1 cellular context compared by ENCODE assay signal in genomic region chr10:119207367-119207668, GRCh38.
TF ChIP-seq lines count a peak whose summit lies in the region.

GRK5 (plus strand) TSS chr10:119207571; CDS start chr10:119207918, 347 bp downstream.

TF ChIP-seq in K562, 482 proteins besides CTCF, POLR2A, EP300 and RAD21 (continued from another document and continues in another):
- TF ChIP-seq DEAF1 (CRISPR knock-in tag; IDR thresholded peaks at IDR 0.05) (no peak), LCOR (CRISPR knock-in tag; IDR thresholded peaks at IDR 0.05) (no peak), ELK1 (CRISPR knock-in tag; IDR thresholded peaks at IDR 0.05) (no peak), ZZZ3 (IDR thresholded peaks at IDR 0.05) (no peak), CGGBP1 (CRISPR knock-in tag; IDR thresholded peaks at IDR 0.05) (no peak), ZBTB12 (CRISPR knock-in tag; IDR thresholded peaks at IDR 0.05) (no peak), POLR2G (IDR thresholded peaks at IDR 0.05; ENCODE audit: low read depth, low read length) (peak; percentile 83), NCOA6 (IDR thresholded peaks at IDR 0.05) (no peak), SFPQ (IDR thresholded peaks at IDR 0.05; ENCODE audit: low read depth, low read length) (no peak), KLF13 (tag; IDR thresholded peaks at IDR 0.05; ENCODE audit: borderline replicate concordance, low read depth) (no peak), CHD4 (IDR thresholded peaks at IDR 0.05; ENCODE audit: insufficient read depth, insufficient replicate concordance, low read depth, low read length, poor library complexity, severe bottlenecking) (no peak), PPARD (CRISPR knock-in tag; IDR thresholded peaks at IDR 0.05) (no peak), TEAD1 (CRISPR knock-in tag; IDR thresholded peaks at IDR 0.05) (no peak), PHF21A (IDR thresholded peaks at IDR 0.05; ENCODE audit: borderline replicate concordance, low read depth) (no peak), ZBTB40 (IDR thresholded peaks at IDR 0.05) (no peak), ZBTB40 (CRISPR knock-in tag; IDR thresholded peaks at IDR 0.05) (no peak), GTF3C2 (IDR thresholded peaks at IDR 0.05; ENCODE audit: borderline replicate concordance, extremely low read depth, insufficient read length) (no peak), GATAD2A (IDR thresholded peaks at IDR 0.05) (no peak), NRF1 (conservative IDR thresholded peaks at IDR 0.05 in 1 of 2, IDR thresholded peaks at IDR 0.05 in 1 of 2) (peak; percentile 91 to 93), ZNF384 (IDR thresholded peaks at IDR 0.05; ENCODE audit: low read depth, low read length) (no peak), ZBTB11 (CRISPR knock-in tag; IDR thresholded peaks at IDR 0.05) (no peak), PREB (CRISPR knock-in tag; IDR thresholded peaks at IDR 0.05) (no peak), FOXP4 (CRISPR knock-in tag; IDR thresholded peaks at IDR 0.05; ENCODE audit: borderline replicate concordance) (no peak), ZNF282 (CRISPR knock-in tag; IDR thresholded peaks at IDR 0.05) (no peak), EZH2 (IDR thresholded peaks at IDR 0.05; ENCODE audit: borderline replicate concordance, low read depth, low read length) (no peak), PTRF (tag; IDR thresholded peaks at IDR 0.05) (no peak), ILF3 (IDR thresholded peaks at IDR 0.05; ENCODE audit: borderline replicate concordance) (no peak), FOXJ3 (CRISPR knock-in tag; IDR thresholded peaks at IDR 0.05) (no peak), ZNF224 (CRISPR knock-in tag; IDR thresholded peaks at IDR 0.05) (no peak)
